7 cellular contexts compared by ENCODE assay signal in genomic region chr9:74952281-74953151, GRCh38.
DNase-seq lines count a peak whose midpoint lies in the region; ATAC-seq and FAIRE-seq lines count a peak whose summit lies in the region.

A gene with protein sequence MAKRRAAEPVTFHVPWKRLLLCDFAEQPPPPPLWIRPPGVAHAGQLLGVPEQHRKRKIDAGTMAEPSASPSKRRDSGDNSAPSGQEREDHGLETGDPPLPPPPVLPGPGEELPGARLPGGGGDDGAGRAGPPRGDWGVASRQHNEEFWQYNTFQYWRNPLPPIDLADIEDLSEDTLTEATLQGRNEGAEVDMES (minus strand): TSS chr9:74952912. CDS start chr9:74952611, 301 bp downstream.

- H3K27ac ChIP-seq in angular gyrus (ENCODE audit: low read depth, low read length): peak within 1 kb of the TSS; percentile 95

- ATAC-seq in HG02973 (IDR thresholded peaks at IDR 0.05; ENCODE audit: unreplicated experiment): peak; percentile 92

- DNase-seq in GM18507 (ENCODE audit: extremely low spot score, insufficient read length, low read depth): peak; percentile 77
- DNase-seq in NCI-H187 treated with DMSO at 0.1 percent for 48 hours (lab: John Stamatoyannopoulos, UW): peak; percentile 4
- peak; percentile 79 to 96 (median 84) for DNase-seq in T-helper 2 cell
- peak; percentile 82 for DNase-seq in hepatic stellate cell (ENCODE audit: low spot score)
- peak; percentile 94 for DNase-seq in retina

- FAIRE-seq in GM18507 (lab: Jason Lieb, UNC): peak; percentile 86

Comparison
In these comparisons a context has a peak if more than half of its experiments do, and no peak if none do; other contexts are left out.
1. Peak in every context shown above with its lines: DNase-seq, ATAC-seq and H3K27ac ChIP-seq.
2. DNase-seq: peak in every context shown above with its lines; median percentile 94 in retina; 84 in T-helper 2 cell; 82 in hepatic stellate cell; 77 in GM18507; 4 in NCI-H187 treated with DMSO at 0.1 percent for 48 hours.